ENCODE assay signal across 11 cellular contexts in genomic region chr4:139593091-139593564, GRCh38. TPM values are rescaled to one million over a fixed set of nuclear protein-coding genes. Genes with fewer than 3 reads are reported as not detected.
DNase-seq lines count a peak whose midpoint lies in the region; ATAC-seq and TF ChIP-seq lines count a peak whose summit lies in the region.
"Had no signal": no experiment of that assay in that cellular context is flagged by ENCODE, and none has a peak within 500 bp of the region (broad histone marks: within the 10 kb centered on the region; RNA-seq: fewer than 3 reads in every experiment).

No MANE protein-coding gene starts in this region.

- no peak overlapping the region for H3K27ac Mint-ChIP-seq in activated naive CD4-positive, alpha-beta T cell treated with anti-CD3 and anti-CD28 coated beads for 36 hours
- no peak overlapping the region for H3K27ac Mint-ChIP-seq in chondrocyte (ENCODE audit: unreplicated experiment)
- H3K27ac Mint-ChIP-seq: activated T-cell treated with anti-CD3 and anti-CD28 coated beads, Interleukin-2, amount 50 U/mL, for 24 hours had no signal

- peak overlapping the region; percentile 56 for H3K4me2 ChIP-seq in osteoblast (ENCODE audit: insufficient read depth, low read length)

- H3K27me3 ChIP-seq in osteoblast (ENCODE audit: insufficient read depth, low read length): peaks cover 8% of the 10 kb centered on the region
- H3K27me3 ChIP-seq: gastroesophageal sphincter had no signal

- no peak for ATAC-seq in esophagus mucosa
- ATAC-seq: gastroesophageal sphincter had no signal

- H3K27me3 Mint-ChIP-seq in activated naive CD4-positive, alpha-beta T cell treated with anti-CD3 and anti-CD28 coated beads for 36 hours (ENCODE audit: low read depth): peaks cover 2% of the 10 kb centered on the region
- peaks cover 3% of the 10 kb centered on the region for H3K27me3 Mint-ChIP-seq in chondrocyte (ENCODE audit: low read depth)

- H3K9me3 Mint-ChIP-seq in activated naive CD4-positive, alpha-beta T cell treated with anti-CD3 and anti-CD28 coated beads for 36 hours: peaks cover 4% of the 10 kb centered on the region
- H3K9me3 Mint-ChIP-seq in chondrocyte (ENCODE audit: low read depth): no peaks in the 10 kb centered on the region

- TF ChIP-seq CTCF in osteoblast (IDR thresholded peaks at IDR 0.05; ENCODE audit: extremely low read depth, low read depth, low read length) (no peak), chondrocyte (IDR thresholded peaks at IDR 0.05) (no peak)

- no peaks in the 10 kb centered on the region for H3K36me3 Mint-ChIP-seq in activated naive CD4-positive, alpha-beta T cell treated with anti-CD3 and anti-CD28 coated beads for 36 hours (ENCODE audit: low read depth)
- H3K36me3 Mint-ChIP-seq in chondrocyte (ENCODE audit: low read depth): no peaks in the 10 kb centered on the region

- no peaks in the 10 kb centered on the region for H3K9me3 ChIP-seq in osteoblast (ENCODE audit: low read depth, low read length)
- H3K9me3 ChIP-seq: gastroesophageal sphincter had no signal

- no peaks in the 10 kb centered on the region for H3K36me3 ChIP-seq in osteoblast (ENCODE audit: insufficient read depth, low read length)
- H3K36me3 ChIP-seq: gastroesophageal sphincter had no signal

- H3K79me2 ChIP-seq in osteoblast (ENCODE audit: insufficient read depth, low read length): no peaks in the 10 kb centered on the region

- CTCF ChIA-PET in activated naive CD4-positive, alpha-beta T cell treated with anti-CD3 and anti-CD28 coated beads for 36 hours (lab: Charles Lee): interaction anchor here (2.5 kb wide), 1 partner anchor 11 kb away, joined by 7 read pairs; no protein-coding TSS in a partner anchor

- no peak overlapping the region for H2AFZ ChIP-seq in osteoblast (ENCODE audit: low read length)

- intact Hi-C loops in activated naive CD4-positive, alpha-beta T cell treated with anti-CD3 and anti-CD28 coated beads for 36 hours (cut with micrococcal nuclease): no loop called here

- H3K4me3 ChIP-seq in osteoblast (ENCODE audit: insufficient read depth, low read length): peak overlapping the region; percentile 17
- H3K4me3 ChIP-seq: gastroesophageal sphincter had no signal

- no peak overlapping the region for H3K4me3 Mint-ChIP-seq in activated naive CD4-positive, alpha-beta T cell treated with anti-CD3 and anti-CD28 coated beads for 36 hours
- H3K4me3 Mint-ChIP-seq in chondrocyte (ENCODE audit: unreplicated experiment): no peak overlapping the region
- H3K4me3 Mint-ChIP-seq: activated T-cell treated with anti-CD3 and anti-CD28 coated beads, Interleukin-2, amount 50 U/mL, for 24 hours had no signal

- no peaks in the 10 kb centered on the region for H3K4me1 Mint-ChIP-seq in activated naive CD4-positive, alpha-beta T cell treated with anti-CD3 and anti-CD28 coated beads for 36 hours (ENCODE audit: low read depth)
- H3K4me1 Mint-ChIP-seq in chondrocyte (ENCODE audit: low read depth): peaks cover 12% of the 10 kb centered on the region

- peaks cover 27% of the 10 kb centered on the region for H3K4me1 ChIP-seq in osteoblast (ENCODE audit: insufficient read depth, low read length)
- H3K4me1 ChIP-seq: gastroesophageal sphincter had no signal

- H3K27ac ChIP-seq in osteoblast (ENCODE audit: low read depth, low read length): peak overlapping the region; percentile 24
- H3K27ac ChIP-seq: gastroesophageal sphincter had no signal

- no peaks in the 10 kb centered on the region for H4K20me1 ChIP-seq in osteoblast (ENCODE audit: insufficient read depth, low read length)

- peak; percentile 25 for DNase-seq in Daoy (ENCODE audit: low read depth)
- DNase-seq in NCI-H2171 treated with DMSO at 0.1 percent for 48 hours (lab: John Stamatoyannopoulos, UW): peak; percentile 87
- peak; percentile 38 for DNase-seq in fibroblast of peridontal ligament (ENCODE audit: extremely low read depth)
- DNase-seq in osteoblast (ENCODE audit: insufficient read length, low spot score, missing footprints): peak; percentile 93
- no peak for DNase-seq in NCI-H510A (lab: John Stamatoyannopoulos, UW)
- DNase-seq in activated naive CD4-positive, alpha-beta T cell treated with anti-CD3 and anti-CD28 coated beads for 36 hours: no peak
- DNase-seq in chondrocyte (ENCODE audit: low spot score): no peak
- DNase-seq: activated T-cell treated with anti-CD3 and anti-CD28 coated beads, Interleukin-2, amount 50 U/mL, for 24 hours; Calu3 had no signal

RNA-seq across cellular contexts. Expression of gene SETD7, which starts 37.1 kb away (rescaled TPM):
- 18.2 and 20.7 TPM in 2 replicates for total RNA-seq in Daoy (2014; rRNA removed; shearing (Covaris generic))
- 99.5 and 108 TPM in 2 replicates for total RNA-seq in osteoblast
- total RNA-seq in activated naive CD4-positive, alpha-beta T cell treated with anti-CD3 and anti-CD28 coated beads for 36 hours: 10 to 100 TPM; 12.4 to 12.5 TPM
- 19.9 TPM for total RNA-seq in esophagus mucosa
- 56.0 to 63.6 TPM (median 56.3 TPM) in 3 replicates for total RNA-seq in chondrocyte

Comparison
In these comparisons a context has a peak if more than half of its experiments do, and no peak if none do; other contexts are left out.
1. DNase-seq: peak in Daoy (single experiment), NCI-H2171 treated with DMSO at 0.1 percent for 48 hours (single experiment), fibroblast of peridontal ligament (single experiment) and osteoblast (single experiment); none in NCI-H510A (single experiment), activated naive CD4-positive, alpha-beta T cell treated with anti-CD3 and anti-CD28 coated beads for 36 hours (single experiment) and chondrocyte (single experiment).